In the genomic region with DNA sequence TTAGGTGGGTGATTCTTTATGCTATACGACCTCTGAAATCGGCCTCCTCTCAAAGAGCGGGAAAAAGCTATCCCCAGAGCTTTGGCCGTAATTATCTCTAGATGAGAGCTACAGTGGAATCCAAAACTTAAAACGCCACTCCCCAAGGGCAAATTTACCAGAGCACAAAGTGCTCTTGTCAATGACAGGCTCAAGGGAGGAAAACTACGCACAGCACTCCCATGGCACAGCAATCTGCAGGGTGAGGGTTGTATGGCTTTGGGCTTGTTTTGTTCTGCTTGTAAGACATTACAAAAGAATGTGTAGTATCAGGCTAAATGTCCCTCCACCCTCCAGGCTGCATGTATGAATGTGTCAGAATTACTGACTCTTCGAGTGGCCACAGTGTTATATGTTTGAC, we compare ENCODE assay signal across 23 cellular contexts. TPM values are rescaled to one million over a fixed set of nuclear protein-coding genes. Genes with fewer than 3 reads are reported as not detected.
DNase-seq lines count a peak whose midpoint lies in the region; ATAC-seq and TF ChIP-seq lines count a peak whose summit lies in the region.
"Had no signal": no experiment of that assay in that cellular context is flagged by ENCODE, and none has a peak within 500 bp of the region (broad histone marks: within the 10 kb centered on the region; RNA-seq: fewer than 3 reads in every experiment).

No MANE protein-coding gene starts in this region.

- peak overlapping the region in 1 of 2 donors; percentile 31 for H3K27ac Mint-ChIP-seq in effector memory CD8-positive, alpha-beta T cell
- H3K27ac Mint-ChIP-seq: CD8-positive, alpha-beta T cell; H9; HFFc6 had no signal

- peaks cover 14% of the 10 kb centered on the region for H3K4me1 ChIP-seq in A673 (ENCODE audit: insufficient read depth, low read length, poor library complexity, severe bottlenecking)
- H3K4me1 ChIP-seq in BLaER1 = peaks cover 26% of the 10 kb centered on the region

- H3K4me2 ChIP-seq in BLaER1 = peak overlapping the region; percentile 68
- H3K4me2 ChIP-seq: KMS-11, PC-9 had no signal

- H3K4me3 Mint-ChIP-seq in effector memory CD8-positive, alpha-beta T cell = no peak overlapping the region
- H3K4me3 Mint-ChIP-seq: CD8-positive, alpha-beta T cell; H9; HFFc6 had no signal

- BruUV-seq in A673 (replicated peaks; lab: Mats Ljungman, UMichigan) = no TSS peak

- peaks cover 13 to 16% of the 10 kb centered on the region in 2 donors for H3K4me1 Mint-ChIP-seq in effector memory CD8-positive, alpha-beta T cell (ENCODE audit: low read depth in 2 of 2)

- no peak overlapping the region for H3K4me3 ChIP-seq in A673 (ENCODE audit: low read depth, low read length, poor library complexity, severe bottlenecking)
- H3K4me3 ChIP-seq in BLaER1 = no peak overlapping the region
- H3K4me3 ChIP-seq: GM23248, PC-9 had no signal

- H3K36me3 ChIP-seq in A673 (ENCODE audit: insufficient read depth, low read length, poor library complexity, severe bottlenecking) (no peaks in the 10 kb centered on the region), BLaER1 (peaks cover 8% of the 10 kb centered on the region; the same call in 1 of the 2 replicates)

- CTCF ChIA-PET in A673 (lab: Charles Lee) = no interaction called here

- in situ Hi-C loops in SK-MEL-5 (cut with HindIII; ENCODE audit: low pct_unique_long_range_greater_than_20kb, low sequenced_read_pairs) = no loop called here

- no peak overlapping the region for H3K9ac ChIP-seq in BLaER1
- H3K9ac ChIP-seq: GM23248, KMS-11 had no signal

- POLR2A ChIA-PET in A673 (lab: Charles Lee; ENCODE audit: low non-redundant PET) = interaction anchor here (0.6 kb wide), 1 partner anchor 23 kb away, joined by 10 read pairs; no protein-coding TSS in a partner anchor

- H3K9me3 ChIP-seq in A673 (ENCODE audit: low read depth, low read length, poor library complexity, severe bottlenecking) = no peaks in the 10 kb centered on the region
- no peaks in the 10 kb centered on the region for H3K9me3 ChIP-seq in BLaER1

- H3K27me3 ChIP-seq in A673 (replicated peaks; ENCODE audit: insufficient read depth, low read depth, low read length, poor library complexity) = no peaks in the 10 kb centered on the region
- H3K27me3 ChIP-seq in BLaER1 = peaks cover 85% of the 10 kb centered on the region

- peak; percentile 37 for DNase-seq in A673 (ENCODE audit: low spot score)
- peak; percentile 91 for DNase-seq in SK-MEL-5 (ENCODE audit: low read depth, low spot score)
- peak; percentile 82 for DNase-seq in islet precursor cell
- DNase-seq in effector memory CD8-positive, alpha-beta T cell = no peak
- DNase-seq: ACHN; C1 segment of cervical spinal cord; CD8-positive, alpha-beta T cell; DND-41; GM23248; H9; HFFc6; IMR-90; NCI-H187 treated with DMSO at 0.1 percent for 48 hours; NCI-H2107; NCI-H2227 treated with DMSO at 0.1 percent for 48 hours; NCI-H510A treated with DMSO at 0.1 percent for 48 hours; NCI-H748 treated with DMSO at 0.1 percent for 48 hours; PC-9 had no signal

- H4K20me1 ChIP-seq in BLaER1 = no peaks in the 10 kb centered on the region

- no peaks in the 10 kb centered on the region for H3K27me3 Mint-ChIP-seq in effector memory CD8-positive, alpha-beta T cell

- no peak for TF ChIP-seq CTCF in A673 (conservative IDR thresholded peaks at IDR 0.05; ENCODE audit: low read depth, low read length)

- no peaks in the 10 kb centered on the region for H3K9me3 Mint-ChIP-seq in effector memory CD8-positive, alpha-beta T cell
- H3K9me3 Mint-ChIP-seq: CD8-positive, alpha-beta T cell; HFFc6 had no signal

- intact Hi-C loops in A673 (cut with micrococcal nuclease; ENCODE audit: unreplicated experiment) = no loop called here

- H3K27ac ChIP-seq in A673 (ENCODE audit: low read depth, low read length, poor library complexity, severe bottlenecking) = no peak overlapping the region
- H3K27ac ChIP-seq in BLaER1 = no peak overlapping the region
- H3K27ac ChIP-seq: GM23248, KMS-11, PC-9, RWPE1 had no signal

- H3K36me3 Mint-ChIP-seq in effector memory CD8-positive, alpha-beta T cell (ENCODE audit: insufficient read depth) = peaks cover 32% of the 10 kb centered on the region

- ATAC-seq in HG02588 (IDR thresholded peaks at IDR 0.05; ENCODE audit: unreplicated experiment) (no peak), HG02938 (IDR thresholded peaks at IDR 0.05; ENCODE audit: unreplicated experiment) (no peak)
- no peak for ATAC-seq in effector memory CD8-positive, alpha-beta T cell (replicated peaks)
- ATAC-seq: CD8-positive, alpha-beta T cell had no signal

RNA-seq across cellular contexts. Expression of a gene that starts 44.0 kb away (rescaled TPM):
- total RNA-seq in A673 (2021) = 11.4 and 16.3 TPM in 2 replicates
- 3.3 and 3.6 TPM in 2 replicates for total RNA-seq in SK-MEL-5 (2014; rRNA removed; shearing (Covaris generic))
- polyA plus RNA-seq in SK-MEL-5 (2015; cell fraction: cytosol; rRNA removed) = 3.0 and 3.7 TPM in 2 replicates
- 3.7 and 4.6 TPM in 2 replicates for polyA plus RNA-seq in SK-MEL-5 (2015; cell fraction: nucleus; rRNA removed)

Comparison
In these comparisons a context has a peak if more than half of its experiments do, and no peak if none do; other contexts are left out.
1. DNase-seq: peak in A673 (single experiment), SK-MEL-5 (single experiment) and islet precursor cell (single experiment); none in effector memory CD8-positive, alpha-beta T cell (0 of 3).